5 cellular contexts compared by ENCODE assay signal in the genomic region with DNA sequence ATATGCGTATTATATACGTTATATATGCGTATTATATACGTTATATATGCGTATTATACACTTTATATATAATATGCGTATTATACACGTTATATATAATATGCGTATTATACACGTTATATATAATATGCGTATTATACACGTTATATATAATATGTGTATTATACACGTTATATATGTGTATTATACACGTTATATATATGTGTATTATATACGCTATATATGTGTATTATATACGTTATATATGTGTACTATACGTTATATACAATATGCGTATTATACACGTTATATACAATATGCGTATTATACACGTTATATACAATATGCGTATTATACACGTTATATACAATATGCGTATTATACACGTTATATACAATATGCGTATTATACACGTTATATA.
DNase-seq lines count a peak whose midpoint lies in the region; ATAC-seq, FAIRE-seq and TF ChIP-seq lines count a peak whose summit lies in the region.
"Not testable (repeated sequence)": the region's sequence is repeated elsewhere in the genome, so short reads cannot be mapped to it uniquely, and the experiment has no call there.

No MANE protein-coding gene starts in this region.

- FAIRE-seq in K562 (lab: Jason Lieb, UNC): not testable (repeated sequence)
- FAIRE-seq in endometrium (lab: Jason Lieb, UNC): peak; percentile 98
- FAIRE-seq in kidney (lab: Jason Lieb, UNC): peak; percentile 99
- peak; percentile 99 for FAIRE-seq in small intestine (lab: Jason Lieb, UNC)

- TF ChIP-seq RAD21 in K562 (CRISPR knock-in tag; conservative IDR thresholded peaks at IDR 0.05 in 1 of 2, IDR thresholded peaks at IDR 0.05 in 1 of 2): not testable (repeated sequence)

- not testable (repeated sequence) for H3K79me2 ChIP-seq in K562 (ENCODE audit: control insufficient read depth, insufficient read depth, low read length)

- not testable (repeated sequence) for BruUV-seq in K562 (replicated peaks; lab: Mats Ljungman, UMichigan)

- intact Hi-C loops in K562 (cut with micrococcal nuclease); kidney (cut with DNase I): not testable (repeated sequence)

- not testable (repeated sequence) for ATAC-seq in SK-N-SH treated with all-trans-retinoic acid at 6 μM for 48 hours, K562

- not testable (repeated sequence) for H3K4me2 ChIP-seq in K562 (ENCODE audit: insufficient read depth, low read length)

- not testable (repeated sequence) for H3K9me1 ChIP-seq in K562 (ENCODE audit: control insufficient read depth, insufficient read depth, low read length)

- H3K9ac ChIP-seq in K562 (ENCODE audit: insufficient read depth in 1 of 2, low read depth in 2 of 2, low read length in 2 of 2); kidney (ENCODE audit: low read length in 2 of 2): not testable (repeated sequence)

- not testable (repeated sequence) for DNase-seq in K562 (ENCODE audit: extremely low read depth in 1 of 4, low spot score in 3 of 4); kidney; small intestine

- H2AFZ ChIP-seq in K562 (ENCODE audit: low read depth, low read length): not testable (repeated sequence)

- CTCF ChIA-PET in K562 (lab: Yijun Ruan, JAX; ENCODE audit: low intra/inter-chr PET ratio): interaction anchor here (0.5 kb wide), 1 partner anchor 136 kb away, joined by 3 read pairs; no protein-coding TSS in a partner anchor

- POLR2A ChIA-PET in K562 (lab: Yijun Ruan, JAX): not testable (repeated sequence)

- H3K9me3 ChIP-seq in K562 (replicated peaks; ENCODE audit: control insufficient read depth, insufficient read depth, low read depth, low read length); kidney (ENCODE audit: control insufficient read depth in 1 of 2, low read length in 2 of 2); small intestine (ENCODE audit: control insufficient read depth, low read depth): not testable (repeated sequence)

- H3K36me3 ChIP-seq in K562 (ENCODE audit: control insufficient read depth, insufficient read depth, low read length); small intestine (ENCODE audit: control insufficient read depth in 2 of 2, insufficient read depth in 2 of 2, low read length in 2 of 2): not testable (repeated sequence)
- H3K36me3 ChIP-seq in kidney (ENCODE audit: control insufficient read depth in 1 of 2, insufficient read depth in 2 of 2, low read length in 2 of 2): peaks cover 3 to 12% of the 10 kb centered on the region in 2 donors

- in situ Hi-C loops in K562 (cut with MboI): not testable (repeated sequence)

- not testable (repeated sequence) for H3K4me1 ChIP-seq in K562 (replicated peaks in 1 of 2; ENCODE audit: control insufficient read depth in 2 of 2, insufficient read depth in 2 of 2, low read length in 2 of 2); small intestine (ENCODE audit: control insufficient read depth in 2 of 2, insufficient read depth in 1 of 2, low read depth in 1 of 2, low read length in 1 of 2)
- H3K4me1 ChIP-seq in kidney (ENCODE audit: control insufficient read depth in 1 of 2, insufficient read depth in 1 of 2, low read depth in 1 of 2, low read length in 2 of 2): peaks cover 6 to 11% of the 10 kb centered on the region in 2 donors

- H3K4me3 ChIP-seq in K562; kidney (ENCODE audit: low read length in 2 of 2); small intestine (ENCODE audit: low read depth in 1 of 2, low read length in 2 of 2): not testable (repeated sequence)

- TF ChIP-seq POLR2A in K562 (conservative IDR thresholded peaks at IDR 0.05): not testable (repeated sequence)

- 39% methylated on average over 21 of the region's 26 CpGs for WGBS in K562 (ENCODE audit: insufficient coverage, low coverage, missing lambda C conversion rate)
- WGBS in small intestine, 3 donors: 95 to 97% (median 96%) methylated on average over 24 to 25 of the region's 26 CpGs

- not testable (repeated sequence) for TF ChIP-seq EP300 in K562 (IDR thresholded peaks at IDR 0.05; ENCODE audit: low read length)

- peaks cover 29 to 30% of the 10 kb centered on the region in 2 experiments for H3K27me3 ChIP-seq in K562 (ENCODE audit: control insufficient read depth in 2 of 2, insufficient read depth in 2 of 2, low read length in 2 of 2)
- not testable (repeated sequence) for H3K27me3 ChIP-seq in small intestine (ENCODE audit: control insufficient read depth in 2 of 2, insufficient read depth in 2 of 2, low read length in 2 of 2)

- TF ChIP-seq CTCF in K562 (IDR thresholded peaks at IDR 0.05 in 2 of 3, conservative IDR thresholded peaks at IDR 0.05 in 1 of 3; ENCODE audit: insufficient read depth in 2 of 3, low read depth in 1 of 3, low read length in 3 of 3); kidney (IDR thresholded peaks at IDR 0.05; ENCODE audit: borderline replicate concordance, extremely low read depth, insufficient read depth): not testable (repeated sequence)

- H3K27ac ChIP-seq in K562 (ENCODE audit: extremely low read depth, low read depth, low read length); kidney (ENCODE audit: low read depth in 2 of 2, low read length in 2 of 2); small intestine (ENCODE audit: low read depth in 1 of 2, low read length in 1 of 2): not testable (repeated sequence)

- H4K20me1 ChIP-seq in K562 (replicated peaks; ENCODE audit: control insufficient read depth, insufficient read depth, low read length): not testable (repeated sequence)

TF ChIP-seq in SK-N-SH treated with all-trans-retinoic acid at 6 μM for 48 hours, 23 proteins besides CTCF, POLR2A, EP300 and RAD21:
- TF ChIP-seq ZNF70 (CRISPR knock-in tag; IDR thresholded peaks at IDR 0.05): 0 out of 2 replicates have a peak, but pooled peaks have one; percentile 17
- peak; percentile 83; the same call in 1 of the 2 replicates for TF ChIP-seq BACH2 (CRISPR knock-in tag; IDR thresholded peaks at IDR 0.05; ENCODE audit: borderline replicate concordance)
- TF ChIP-seq ZFP30 (CRISPR knock-in tag; IDR thresholded peaks at IDR 0.05): peak; percentile 57; the same call in 1 of the 2 replicates
TF ChIP-seq in SK-N-SH treated with all-trans-retinoic acid at 6 μM for 48 hours: peak in this region for 3; not testable (repeated sequence) for 20.

TF ChIP-seq in K562, 482 proteins besides CTCF, POLR2A, EP300 and RAD21:
- TF ChIP-seq, protein P1, sequence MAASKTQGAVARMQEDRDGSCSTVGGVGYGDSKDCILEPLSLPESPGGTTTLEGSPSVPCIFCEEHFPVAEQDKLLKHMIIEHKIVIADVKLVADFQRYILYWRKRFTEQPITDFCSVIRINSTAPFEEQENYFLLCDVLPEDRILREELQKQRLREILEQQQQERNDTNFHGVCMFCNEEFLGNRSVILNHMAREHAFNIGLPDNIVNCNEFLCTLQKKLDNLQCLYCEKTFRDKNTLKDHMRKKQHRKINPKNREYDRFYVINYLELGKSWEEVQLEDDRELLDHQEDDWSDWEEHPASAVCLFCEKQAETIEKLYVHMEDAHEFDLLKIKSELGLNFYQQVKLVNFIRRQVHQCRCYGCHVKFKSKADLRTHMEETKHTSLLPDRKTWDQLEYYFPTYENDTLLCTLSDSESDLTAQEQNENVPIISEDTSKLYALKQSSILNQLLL (CRISPR knock-in tag; IDR thresholded peaks at IDR 0.05; ENCODE audit: borderline replicate concordance): peak; percentile 80; the same call in 1 of the 2 replicates
- TF ChIP-seq ZNF707 (CRISPR knock-in tag; conservative IDR thresholded peaks at IDR 0.05): peak; percentile 55; the same call in 1 of the 2 replicates
- TF ChIP-seq MTF1 (CRISPR knock-in tag; IDR thresholded peaks at IDR 0.05; ENCODE audit: borderline replicate concordance): peak; percentile 57; the same call in 1 of the 2 replicates
- TF ChIP-seq SLC30A9 (CRISPR knock-in tag; IDR thresholded peaks at IDR 0.05): peak; percentile 77; the same call in 1 of the 2 replicates
- peak; percentile 31; the same call in 1 of the 2 replicates for TF ChIP-seq NFIX (CRISPR knock-in tag; IDR thresholded peaks at IDR 0.05; ENCODE audit: low read depth)
- peak in 1 of 2 experiments; percentile 77 for TF ChIP-seq NCOA2 (IDR thresholded peaks at IDR 0.05; ENCODE audit: partially characterized antibody in 2 of 2)
- not testable (repeated sequence) for TF ChIP-seq CEBPG (CRISPR knock-in tag; IDR thresholded peaks at IDR 0.05)
- TF ChIP-seq CEBPG (tag; conservative IDR thresholded peaks at IDR 0.05 in 1 of 2, IDR thresholded peaks at IDR 0.05 in 1 of 2): peak in 1 of 2 experiments; percentile 41; a peak in 1 of 4 replicates
- TF ChIP-seq, protein P2, sequence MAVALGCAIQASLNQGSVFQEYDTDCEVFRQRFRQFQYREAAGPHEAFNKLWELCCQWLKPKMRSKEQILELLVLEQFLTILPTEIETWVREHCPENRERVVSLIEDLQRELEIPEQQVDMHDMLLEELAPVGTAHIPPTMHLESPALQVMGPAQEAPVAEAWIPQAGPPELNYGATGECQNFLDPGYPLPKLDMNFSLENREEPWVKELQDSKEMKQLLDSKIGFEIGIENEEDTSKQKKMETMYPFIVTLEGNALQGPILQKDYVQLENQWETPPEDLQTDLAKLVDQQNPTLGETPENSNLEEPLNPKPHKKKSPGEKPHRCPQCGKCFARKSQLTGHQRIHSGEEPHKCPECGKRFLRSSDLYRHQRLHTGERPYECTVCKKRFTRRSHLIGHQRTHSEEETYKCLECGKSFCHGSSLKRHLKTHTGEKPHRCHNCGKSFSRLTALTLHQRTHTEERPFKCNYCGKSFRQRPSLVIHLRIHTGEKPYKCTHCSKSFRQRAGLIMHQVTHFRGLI (CRISPR knock-in tag; IDR thresholded peaks at IDR 0.05): peak; percentile 68
